In the genomic region with DNA sequence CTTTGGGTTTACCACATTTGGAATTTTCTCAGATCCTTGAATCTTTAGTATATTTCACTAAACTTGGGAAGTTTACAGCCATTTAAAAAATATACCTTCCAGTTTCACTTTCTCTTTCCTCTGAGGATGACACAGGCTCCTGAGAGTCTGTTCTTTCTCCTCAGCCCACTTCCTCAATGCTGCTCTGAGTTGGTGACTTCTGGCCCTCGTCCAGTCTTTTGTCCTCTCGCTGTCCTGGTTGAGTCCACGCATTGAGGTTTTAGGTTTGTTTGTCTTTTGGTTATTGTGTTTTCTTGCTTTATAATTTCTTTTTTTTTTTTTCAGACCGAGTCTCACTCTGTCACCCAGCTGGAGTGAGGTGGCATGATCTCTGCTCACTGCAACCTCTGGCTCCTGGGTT, we compare ENCODE assay signal across 8 cellular contexts. TPM values are rescaled to one million over a fixed set of nuclear protein-coding genes. Genes with fewer than 3 reads are reported as not detected.
A peak's percentile ranks its signal among the peaks of the same experiment; 100 is the strongest.
DNase-seq lines count a peak whose midpoint lies in the region; ATAC-seq, FAIRE-seq and TF ChIP-seq lines count a peak whose summit lies in the region.

No MANE protein-coding gene starts in this region.

- no peak overlapping the region for H3K4me3 ChIP-seq in epithelial cell of esophagus (ENCODE audit: low read length)

- no peak for TF ChIP-seq CTCF in epithelial cell of esophagus (IDR thresholded peaks at IDR 0.05; ENCODE audit: insufficient read depth, low read depth, low read length, missing control alignments)

- ATAC-seq in GM18858 (IDR thresholded peaks at IDR 0.05; ENCODE audit: unreplicated experiment) (peak; percentile 80), HG03039 (IDR thresholded peaks at IDR 0.05; ENCODE audit: unreplicated experiment) (peak; percentile 74)

- peak; percentile 41 for DNase-seq in AG08396 (ENCODE audit: low spot score)
- peak; percentile 87 for DNase-seq in RCC 7860 (ENCODE audit: low spot score)
- DNase-seq in epithelial cell of esophagus (ENCODE audit: low read depth), result peak; percentile 17
- peak; percentile 83 for DNase-seq in pons (ENCODE audit: low spot score)
- DNase-seq in frontal cortex (ENCODE audit: low spot score in 2 of 2), result no peak
- no peak for DNase-seq in DMS114 treated with DMSO at 0.1 percent for 48 hours (lab: John Stamatoyannopoulos, UW; ENCODE audit: unreplicated experiment)

- peak; percentile 92 for FAIRE-seq in RCC 7860 (lab: Jason Lieb, UNC)
- FAIRE-seq in frontal cortex (lab: Jason Lieb, UNC), result no peak

RNA-seq across cellular contexts. Expression of gene GALR1, which starts 40.7 kb away (rescaled TPM):
- under 0.01 TPM for total RNA-seq in frontal cortex

Comparison
In these comparisons a context has a peak if more than half of its experiments do, and no peak if none do; other contexts are left out.
1. DNase-seq: peak in AG08396 (single experiment), RCC 7860 (single experiment), epithelial cell of esophagus (single experiment) and pons (single experiment); none in frontal cortex (0 of 2) and DMS114 treated with DMSO at 0.1 percent for 48 hours (single experiment).